Comparison of ENCODE assay signal across 9 cellular contexts in genomic region chr2:98026927-98027522, GRCh38. TPM values are rescaled to one million over a fixed set of nuclear protein-coding genes. Genes with fewer than 3 reads are reported as not detected.
DNase-seq lines count a peak whose midpoint lies in the region; ATAC-seq and TF ChIP-seq lines count a peak whose summit lies in the region.
"Had no signal": no experiment of that assay in that cellular context is flagged by ENCODE, and none has a peak within 500 bp of the region (broad histone marks: within the 10 kb centered on the region; RNA-seq: fewer than 3 reads in every experiment).

No MANE protein-coding gene starts in this region.

- H3K9me3 Mint-ChIP-seq in immature natural killer cell, result no peaks in the 10 kb centered on the region

- no peak overlapping the region for H2AFZ ChIP-seq in hepatocyte

- H3K4me1 ChIP-seq in hepatocyte (ENCODE audit: insufficient read depth), result no peaks in the 10 kb centered on the region

- DNase-seq in LHCN-M2 (ENCODE audit: low read depth) (peak; percentile 21), immature natural killer cell (peak; percentile 6 to 14 (median 11)), RKO (ENCODE audit: low spot score) (no peak), NCI-H187 (lab: John Stamatoyannopoulos, UW) (no peak), hepatocyte (ENCODE audit: low spot score) (no peak)
- no peak for DNase-seq in stimulated activated CD4-positive, alpha-beta T cell treated with anti-CD3 and anti-CD28 coated beads, Interleukin-2, amount 100 ng/mL, for 48 hours

- no peak overlapping the region for H3K4me3 ChIP-seq in hepatocyte

- peaks cover 30 to 49% of the 10 kb centered on the region in 2 donors for H3K4me1 Mint-ChIP-seq in immature natural killer cell

- peaks cover 0 to 4% (median 2%) of the 10 kb centered on the region in 3 donors for H3K27me3 Mint-ChIP-seq in immature natural killer cell (ENCODE audit: low read depth in 3 of 3)

- H3K27me3 ChIP-seq in hepatocyte, result no peaks in the 10 kb centered on the region

- no peak overlapping the region for H3K4me2 ChIP-seq in hepatocyte

- 97% methylated on average over 2 of the region's 2 CpGs for WGBS in hepatocyte (ENCODE audit: low lambda C conversion rate, missing lambda C conversion rate)

- no peaks in the 10 kb centered on the region for H3K9me2 ChIP-seq in hepatocyte (replicated peaks; ENCODE audit: insufficient read depth)

- H3K79me2 ChIP-seq in hepatocyte, result no peaks in the 10 kb centered on the region

- no peaks in the 10 kb centered on the region for H3K36me3 Mint-ChIP-seq in immature natural killer cell

- H3K4me3 Mint-ChIP-seq in immature natural killer cell, result peak overlapping the region; percentile 39 to 81 (median 62)

- H3K36me3 ChIP-seq in hepatocyte (replicated peaks; ENCODE audit: insufficient read depth, low read depth), result no peaks in the 10 kb centered on the region

- peak overlapping the region in 4 of 6 donors; percentile 31 to 88 (median 81) for H3K27ac Mint-ChIP-seq in immature natural killer cell

- peak; percentile 86 for ATAC-seq in GM18517 (IDR thresholded peaks at IDR 0.05; ENCODE audit: unreplicated experiment)
- peak; percentile 74 for ATAC-seq in GM21737 (IDR thresholded peaks at IDR 0.05; ENCODE audit: unreplicated experiment)

- no peaks in the 10 kb centered on the region for H3K9me3 ChIP-seq in hepatocyte (ENCODE audit: low read depth)

- no peaks in the 10 kb centered on the region for H4K20me1 ChIP-seq in hepatocyte (ENCODE audit: insufficient read depth, poor library complexity, severe bottlenecking)

- TF ChIP-seq CTCF in hepatocyte (IDR thresholded peaks at IDR 0.05; ENCODE audit: poor library complexity), result no peak

- no peak overlapping the region for H3K27ac ChIP-seq in hepatocyte

RNA-seq across cellular contexts. Expression of gene TMEM131, which starts 31.3 kb away (rescaled TPM):
- total RNA-seq in LHCN-M2 (2014; rRNA removed) (32.6 and 45.9 TPM in 2 replicates), hepatocyte (36.9 and 42.1 TPM in 2 replicates)
- 14.5 TPM for polyA plus RNA-seq in LHCN-M2 (2012)
- polyA plus RNA-seq in immature natural killer cell (10 to 100 TPM in 1 of 3 donors, 1 to 10 TPM in 2; 7.1 to 24.5 (median 8.3) TPM), hepatocyte (17.5 and 21.1 TPM in 2 replicates)

RNA-seq across cellular contexts. Expression of gene VWA3B, which starts 59.9 kb away (rescaled TPM):
- total RNA-seq in LHCN-M2 (2014; rRNA removed) (not detected in 2 replicates), hepatocyte (not detected in 2 replicates)
- 0.02 TPM for polyA plus RNA-seq in LHCN-M2 (2012)
- polyA plus RNA-seq in immature natural killer cell (not detected), hepatocyte (0.80 TPM in 1 of 2 replicates, not detected in the other)
- total RNA-seq: pulmonary artery endothelial cell had no signal

Comparison
In these comparisons a context has a peak if more than half of its experiments do, and no peak if none do; other contexts are left out.
1. DNase-seq: peak in LHCN-M2 (single experiment) and immature natural killer cell (3 of 3); none in RKO (single experiment), NCI-H187 (0 of 2), hepatocyte (single experiment) and stimulated activated CD4-positive, alpha-beta T cell treated with anti-CD3 and anti-CD28 coated beads, Interleukin-2, amount 100 ng/mL, for 48 hours (0 of 2).